ENCODE assay signal across 9 cellular contexts in genomic region chr14:61462566-61463195, GRCh38.
A peak's percentile ranks its signal among the peaks of the same experiment; 100 is the strongest.
DNase-seq lines count a peak whose midpoint lies in the region; ATAC-seq and TF ChIP-seq lines count a peak whose summit lies in the region.
"Had no signal": no experiment of that assay in that cellular context is flagged by ENCODE, and none has a peak within 500 bp of the region (broad histone marks: within the 10 kb centered on the region; RNA-seq: fewer than 3 reads in every experiment).

No MANE protein-coding gene starts in this region.

- no peak for TF ChIP-seq CTCF in smooth muscle cell (IDR thresholded peaks at IDR 0.05; ENCODE audit: borderline replicate concordance, insufficient read depth, poor library complexity, severe bottlenecking)

- H3K9ac ChIP-seq in smooth muscle cell (ENCODE audit: low read depth) = no peak overlapping the region

- H3K4me3 Mint-ChIP-seq in activated naive CD4-positive, alpha-beta T cell treated with anti-CD3 and anti-CD28 coated beads for 36 hours = no peak overlapping the region

- no peaks in the 10 kb centered on the region for H3F3A ChIP-seq in smooth muscle cell (ENCODE audit: low read depth)

- no peak for DNase-seq in activated naive CD4-positive, alpha-beta T cell treated with anti-CD3 and anti-CD28 coated beads for 36 hours
- DNase-seq in activated naive CD4-positive, alpha-beta T cell (lab: John Stamatoyannopoulos, UW) = no peak
- DNase-seq in SK-N-DZ (ENCODE audit: low spot score) = peak; percentile 53
- peak; percentile 48 for DNase-seq in fibroblast of gingiva (ENCODE audit: low read depth)
- DNase-seq in smooth muscle cell (lab: John Stamatoyannopoulos, UW; ENCODE audit: unreplicated experiment) = no peak
- DNase-seq in NCI-H446 treated with DMSO at 0.1 percent for 48 hours (lab: John Stamatoyannopoulos, UW) = no peak
- no peak for DNase-seq in MG63
- DNase-seq: upper lobe of left lung had no signal

- H3K4me2 ChIP-seq in smooth muscle cell = peak overlapping the region; percentile 47

- CTCF ChIA-PET in activated naive CD4-positive, alpha-beta T cell treated with anti-CD3 and anti-CD28 coated beads for 36 hours (lab: Charles Lee) = interaction anchor here (0.7 to 5.7 kb wide), 7 partner anchors 8 to 374 kb away, joined by 3 to 63 read pairs (median 8); no protein-coding TSS in a partner anchor

- ATAC-seq in HG03025 (IDR thresholded peaks at IDR 0.05; ENCODE audit: low FRiP score, unreplicated experiment) = no peak

- WGBS in smooth muscle cell (ENCODE audit: low lambda C conversion rate) = 24% methylated on average over 4 of the region's 4 CpGs

- H3K27me3 ChIP-seq in smooth muscle cell (ENCODE audit: low read depth) (no peaks in the 10 kb centered on the region), MG63 (no peaks in the 10 kb centered on the region)
- H3K27me3 ChIP-seq: upper lobe of left lung had no signal

- H4K20me1 ChIP-seq in smooth muscle cell (ENCODE audit: low read depth) = no peaks in the 10 kb centered on the region

- no peak overlapping the region for H3K27ac ChIP-seq in smooth muscle cell (ENCODE audit: low read depth)

- H3K4me3 ChIP-seq in smooth muscle cell = no peak overlapping the region
- no peak overlapping the region for H3K4me3 ChIP-seq in MG63
- H3K4me3 ChIP-seq: upper lobe of left lung had no signal

- H3K27ac Mint-ChIP-seq in activated naive CD4-positive, alpha-beta T cell treated with anti-CD3 and anti-CD28 coated beads for 36 hours = peak overlapping the region; percentile 72

- H2AFZ ChIP-seq in smooth muscle cell (ENCODE audit: low read depth) = no peak overlapping the region

- H3K9me3 ChIP-seq in smooth muscle cell (replicated peaks; ENCODE audit: low read depth) = no peaks in the 10 kb centered on the region
- H3K9me3 ChIP-seq in MG63 = no peaks in the 10 kb centered on the region
- H3K9me3 ChIP-seq: upper lobe of left lung had no signal

- H3K9me3 Mint-ChIP-seq in activated naive CD4-positive, alpha-beta T cell treated with anti-CD3 and anti-CD28 coated beads for 36 hours = peaks cover 5% of the 10 kb centered on the region

- intact Hi-C loops in activated naive CD4-positive, alpha-beta T cell treated with anti-CD3 and anti-CD28 coated beads for 36 hours (cut with micrococcal nuclease) = loop anchor here (1.0 to 10.0 kb wide), 2 partner anchors 665 to 1812 kb away; no protein-coding TSS in a partner anchor

- peaks cover 70% of the 10 kb centered on the region for H3K4me1 Mint-ChIP-seq in activated naive CD4-positive, alpha-beta T cell treated with anti-CD3 and anti-CD28 coated beads for 36 hours (ENCODE audit: low read depth)

- H3K36me3 ChIP-seq in smooth muscle cell (ENCODE audit: low read depth) (no peaks in the 10 kb centered on the region), MG63 (no peaks in the 10 kb centered on the region)

- H3K4me1 ChIP-seq in smooth muscle cell (ENCODE audit: low read depth) = peaks cover 3% of the 10 kb centered on the region

- peaks cover 64% of the 10 kb centered on the region for H3K36me3 Mint-ChIP-seq in activated naive CD4-positive, alpha-beta T cell treated with anti-CD3 and anti-CD28 coated beads for 36 hours (ENCODE audit: low read depth)

- no peaks in the 10 kb centered on the region for H3K79me2 ChIP-seq in smooth muscle cell (ENCODE audit: low read depth)

- H3K27me3 Mint-ChIP-seq in activated naive CD4-positive, alpha-beta T cell treated with anti-CD3 and anti-CD28 coated beads for 36 hours (ENCODE audit: low read depth) = no peaks in the 10 kb centered on the region

Comparison
In these comparisons a context has a peak if more than half of its experiments do, and no peak if none do; other contexts are left out.
1. DNase-seq: peak in SK-N-DZ (single experiment) and fibroblast of gingiva (single experiment); none in activated naive CD4-positive, alpha-beta T cell treated with anti-CD3 and anti-CD28 coated beads for 36 hours (single experiment), activated naive CD4-positive, alpha-beta T cell (0 of 4), smooth muscle cell (single experiment), NCI-H446 treated with DMSO at 0.1 percent for 48 hours (single experiment) and MG63 (single experiment).